Comparison of ENCODE assay signal across 8 cellular contexts in the genomic region with DNA sequence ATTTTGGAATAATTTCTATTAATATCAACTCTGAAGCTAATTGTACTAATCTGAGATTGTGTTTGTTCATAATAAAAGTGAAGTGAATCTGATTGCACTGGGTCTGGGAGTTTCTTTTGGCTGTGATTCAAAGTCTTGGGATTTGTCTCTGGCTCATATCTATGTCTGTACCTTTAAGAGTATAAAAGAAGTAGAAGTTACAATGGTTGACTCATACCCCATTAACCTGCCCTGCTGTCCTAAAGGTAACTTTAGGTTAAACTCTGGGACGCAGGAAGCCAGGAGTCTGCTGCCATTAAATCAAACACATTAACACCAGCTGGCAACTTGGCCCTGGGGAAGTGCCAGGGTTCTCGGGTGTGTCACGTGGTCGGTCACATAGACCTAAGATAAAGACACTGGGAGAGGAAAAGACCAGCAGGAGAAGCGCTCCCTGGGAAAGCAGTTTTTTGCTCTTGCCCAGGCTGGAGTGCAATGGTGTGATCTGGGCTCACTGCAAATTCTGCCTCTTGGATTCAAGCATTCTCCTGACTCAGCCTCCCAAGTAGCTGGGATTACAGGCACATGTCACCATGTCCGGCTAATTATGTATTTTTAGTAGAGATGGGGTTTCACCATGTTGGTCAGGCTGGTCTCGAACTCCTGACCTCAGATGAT. TPM values are rescaled to one million over a fixed set of nuclear protein-coding genes. Genes with fewer than 3 reads are reported as not detected.
DNase-seq lines count a peak whose midpoint lies in the region; ATAC-seq and TF ChIP-seq lines count a peak whose summit lies in the region.

No MANE protein-coding gene starts in this region.

- no peaks in the 10 kb centered on the region for H3K4me1 ChIP-seq in rectal smooth muscle tissue (ENCODE audit: control insufficient read depth, insufficient read depth, low read length)

- H3K27me3 ChIP-seq in rectal smooth muscle tissue (ENCODE audit: control insufficient read depth, insufficient read depth, low read length): no peaks in the 10 kb centered on the region

- H3K36me3 ChIP-seq in rectal smooth muscle tissue (ENCODE audit: control insufficient read depth, insufficient read depth, low read length): no peaks in the 10 kb centered on the region

- no peak for TF ChIP-seq RAD21 in Ishikawa (IDR thresholded peaks at IDR 0.05; ENCODE audit: low read depth)

- DNase-seq in AG08395 (ENCODE audit: low spot score): peak; percentile 36
- peak; percentile 34 for DNase-seq in T1000 (lab: John Stamatoyannopoulos, UW)
- peak; percentile 94 for DNase-seq in glomerular visceral epithelial cell (ENCODE audit: extremely low spot score)
- no peak for DNase-seq in activated naive CD4-positive, alpha-beta T cell treated with anti-CD3 and anti-CD28 coated beads, Interleukin-2, amount 50 U/mL, for 72 hours (ENCODE audit: low spot score in 2 of 2)

- H3K9me3 Mint-ChIP-seq in activated naive CD4-positive, alpha-beta T cell treated with anti-CD3 and anti-CD28 coated beads, Interleukin-2, amount 50 U/mL, for 72 hours: no peaks in the 10 kb centered on the region

- TF ChIP-seq EP300 in Ishikawa (IDR thresholded peaks at IDR 0.05; ENCODE audit: borderline replicate concordance): peak; percentile 66; the same call in 1 of the 2 replicates

- H3K36me3 Mint-ChIP-seq in activated naive CD4-positive, alpha-beta T cell treated with anti-CD3 and anti-CD28 coated beads, Interleukin-2, amount 50 U/mL, for 72 hours: peaks cover 27 to 33% of the 10 kb centered on the region in 2 donors

- ATAC-seq in GM19035 (IDR thresholded peaks at IDR 0.05; ENCODE audit: unreplicated experiment): no peak
- ATAC-seq in activated naive CD4-positive, alpha-beta T cell treated with anti-CD3 and anti-CD28 coated beads, Interleukin-2, amount 50 U/mL, for 72 hours: no peak
- no peak for ATAC-seq in GM19467 (IDR thresholded peaks at IDR 0.05; ENCODE audit: unreplicated experiment)

- no peak overlapping the region for H3K4me3 ChIP-seq in rectal smooth muscle tissue (ENCODE audit: low read length)

- no peak overlapping the region for H3K27ac Mint-ChIP-seq in activated naive CD4-positive, alpha-beta T cell treated with anti-CD3 and anti-CD28 coated beads, Interleukin-2, amount 50 U/mL, for 72 hours

- peak overlapping the region; percentile 27 for H3K27ac ChIP-seq in rectal smooth muscle tissue (ENCODE audit: low read depth, low read length)

- no peak overlapping the region for H3K9ac ChIP-seq in rectal smooth muscle tissue (ENCODE audit: low read length)

TF ChIP-seq in Ishikawa, 13 proteins besides CTCF, POLR2A, EP300 and RAD21:
- TF ChIP-seq, protein P1, sequence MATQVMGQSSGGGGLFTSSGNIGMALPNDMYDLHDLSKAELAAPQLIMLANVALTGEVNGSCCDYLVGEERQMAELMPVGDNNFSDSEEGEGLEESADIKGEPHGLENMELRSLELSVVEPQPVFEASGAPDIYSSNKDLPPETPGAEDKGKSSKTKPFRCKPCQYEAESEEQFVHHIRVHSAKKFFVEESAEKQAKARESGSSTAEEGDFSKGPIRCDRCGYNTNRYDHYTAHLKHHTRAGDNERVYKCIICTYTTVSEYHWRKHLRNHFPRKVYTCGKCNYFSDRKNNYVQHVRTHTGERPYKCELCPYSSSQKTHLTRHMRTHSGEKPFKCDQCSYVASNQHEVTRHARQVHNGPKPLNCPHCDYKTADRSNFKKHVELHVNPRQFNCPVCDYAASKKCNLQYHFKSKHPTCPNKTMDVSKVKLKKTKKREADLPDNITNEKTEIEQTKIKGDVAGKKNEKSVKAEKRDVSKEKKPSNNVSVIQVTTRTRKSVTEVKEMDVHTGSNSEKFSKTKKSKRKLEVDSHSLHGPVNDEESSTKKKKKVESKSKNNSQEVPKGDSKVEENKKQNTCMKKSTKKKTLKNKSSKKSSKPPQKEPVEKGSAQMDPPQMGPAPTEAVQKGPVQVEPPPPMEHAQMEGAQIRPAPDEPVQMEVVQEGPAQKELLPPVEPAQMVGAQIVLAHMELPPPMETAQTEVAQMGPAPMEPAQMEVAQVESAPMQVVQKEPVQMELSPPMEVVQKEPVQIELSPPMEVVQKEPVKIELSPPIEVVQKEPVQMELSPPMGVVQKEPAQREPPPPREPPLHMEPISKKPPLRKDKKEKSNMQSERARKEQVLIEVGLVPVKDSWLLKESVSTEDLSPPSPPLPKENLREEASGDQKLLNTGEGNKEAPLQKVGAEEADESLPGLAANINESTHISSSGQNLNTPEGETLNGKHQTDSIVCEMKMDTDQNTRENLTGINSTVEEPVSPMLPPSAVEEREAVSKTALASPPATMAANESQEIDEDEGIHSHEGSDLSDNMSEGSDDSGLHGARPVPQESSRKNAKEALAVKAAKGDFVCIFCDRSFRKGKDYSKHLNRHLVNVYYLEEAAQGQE (IDR thresholded peaks at IDR 0.05; ENCODE audit: low read depth): no peak
- TF ChIP-seq ZBTB7A (IDR thresholded peaks at IDR 0.05; ENCODE audit: low read depth) (no peak), TEAD4 (IDR thresholded peaks at IDR 0.05) (peak; percentile 33; the same call in 1 of the 2 replicates), EGR1 (IDR thresholded peaks at IDR 0.05) (no peak), CEBPB (IDR thresholded peaks at IDR 0.05) (no peak; the same call in 1 of the 2 replicates), TAF1 (IDR thresholded peaks at IDR 0.05; ENCODE audit: low read depth) (no peak), NFIC (IDR thresholded peaks at IDR 0.05) (peak; percentile 84), FOXM1 (IDR thresholded peaks at IDR 0.05; ENCODE audit: borderline replicate concordance, low read depth) (no peak), YY1 (IDR thresholded peaks at IDR 0.05; ENCODE audit: low read depth) (peak; percentile 58; the same call in 1 of the 2 replicates), TCF12 (IDR thresholded peaks at IDR 0.05; ENCODE audit: low read depth) (peak; percentile 83), CREB1 (IDR thresholded peaks at IDR 0.05; ENCODE audit: low read depth) (no peak)
- TF ChIP-seq, protein P2, sequence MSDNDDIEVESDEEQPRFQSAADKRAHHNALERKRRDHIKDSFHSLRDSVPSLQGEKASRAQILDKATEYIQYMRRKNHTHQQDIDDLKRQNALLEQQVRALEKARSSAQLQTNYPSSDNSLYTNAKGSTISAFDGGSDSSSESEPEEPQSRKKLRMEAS (IDR thresholded peaks at IDR 0.05): peak; percentile 67
- TF ChIP-seq, protein P3, sequence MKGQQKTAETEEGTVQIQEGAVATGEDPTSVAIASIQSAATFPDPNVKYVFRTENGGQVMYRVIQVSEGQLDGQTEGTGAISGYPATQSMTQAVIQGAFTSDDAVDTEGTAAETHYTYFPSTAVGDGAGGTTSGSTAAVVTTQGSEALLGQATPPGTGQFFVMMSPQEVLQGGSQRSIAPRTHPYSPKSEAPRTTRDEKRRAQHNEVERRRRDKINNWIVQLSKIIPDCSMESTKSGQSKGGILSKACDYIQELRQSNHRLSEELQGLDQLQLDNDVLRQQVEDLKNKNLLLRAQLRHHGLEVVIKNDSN (IDR thresholded peaks at IDR 0.05): peak; percentile 95

RNA-seq across cellular contexts. Expression of a gene that starts 17.8 kb away (rescaled TPM):
- total RNA-seq in activated naive CD4-positive, alpha-beta T cell treated with anti-CD3 and anti-CD28 coated beads, Interleukin-2, amount 50 U/mL, for 72 hours: 100 to 1,000 TPM in 1 of 2 donors, 10 to 100 TPM in 1; 67.5 to 185 TPM

RNA-seq across cellular contexts. Expression of a gene that starts 34.8 kb away (rescaled TPM):
- under 1 TPM in 1 of 2 donors, not detected in 1; 0.10 TPM for total RNA-seq in activated naive CD4-positive, alpha-beta T cell treated with anti-CD3 and anti-CD28 coated beads, Interleukin-2, amount 50 U/mL, for 72 hours

Comparison
In these comparisons a context has a peak if more than half of its experiments do, and no peak if none do; other contexts are left out.
1. DNase-seq: peak in AG08395 (single experiment), T1000 (single experiment) and glomerular visceral epithelial cell (single experiment); none in activated naive CD4-positive, alpha-beta T cell treated with anti-CD3 and anti-CD28 coated beads, Interleukin-2, amount 50 U/mL, for 72 hours (0 of 2).